22 cellular contexts compared by ENCODE assay signal in the genomic region with DNA sequence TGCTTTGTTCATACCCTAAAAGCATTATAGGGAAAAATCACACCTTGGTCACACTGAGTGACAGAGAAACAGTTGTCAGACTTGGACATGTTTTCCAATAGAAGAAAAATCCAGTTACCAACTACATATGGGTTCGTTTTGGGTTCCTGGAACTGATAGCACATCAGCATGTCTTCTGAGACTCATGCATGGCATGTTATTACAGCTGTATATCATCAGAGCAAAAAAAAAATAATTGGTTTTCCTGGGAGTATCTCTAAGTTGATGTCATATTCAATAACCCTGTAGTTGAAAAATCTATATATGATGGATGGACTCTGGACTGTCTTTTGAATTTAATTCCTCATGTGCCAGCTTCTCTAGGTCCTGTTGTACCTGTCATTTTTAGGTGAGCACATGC.
A peak's percentile ranks its signal among the peaks of the same experiment; 100 is the strongest.
DNase-seq lines count a peak whose midpoint lies in the region; ATAC-seq and TF ChIP-seq lines count a peak whose summit lies in the region.
"Had no signal": no experiment of that assay in that cellular context is flagged by ENCODE, and none has a peak within 500 bp of the region (broad histone marks: within the 10 kb centered on the region; RNA-seq: fewer than 3 reads in every experiment).

No MANE protein-coding gene starts in this region.

- peaks cover 16% of the 10 kb centered on the region for H3K4me1 ChIP-seq in adipocyte (ENCODE audit: control insufficient read depth, insufficient read depth, low read length)
- H3K4me1 ChIP-seq: A549 had no signal

- H3K27me3 ChIP-seq in adipocyte (replicated peaks; ENCODE audit: control insufficient read depth, insufficient read depth, low read length): no peaks in the 10 kb centered on the region
- H3K27me3 ChIP-seq: BLaER1 treated with 17β-estradiol and CSF1 and Interleukin-3, amounts not matched to agents 10 nM and 100 nM had no signal

- no peaks in the 10 kb centered on the region for H3K4me1 Mint-ChIP-seq in activated T-helper 17 cell treated with anti-CD3 and anti-CD28 coated beads, Interleukin-2, amount 50 U/mL, for 72 hours
- H3K4me1 Mint-ChIP-seq: CD4-positive, CD25-positive, alpha-beta regulatory T cell; CD8-positive, alpha-beta memory T cell had no signal

- DNase-seq in AG10803 (ENCODE audit: low read depth) (peak; percentile 37), adipocyte (ENCODE audit: low read depth) (peak; percentile 43), fibroblast of gingiva (ENCODE audit: low read depth) (peak; percentile 67), foreskin fibroblast (peak; percentile 55 to 83)
- no peak for DNase-seq in activated T-cell treated with anti-CD3 and anti-CD28 coated beads, Interleukin-2, amount 50 U/mL, for 1 hour
- no peak for DNase-seq in activated naive CD4-positive, alpha-beta T cell (lab: John Stamatoyannopoulos, UW)
- DNase-seq: CD4-positive, CD25-positive, alpha-beta regulatory T cell; CD8-positive, alpha-beta memory T cell; COR-L47; DMS 273 treated with DMSO at 0.1 percent for 48 hours; DMS53; DND-41; GDM1; GOT3; H7; HFFc6 had no signal

- no peak overlapping the region for H3K9ac ChIP-seq in adipocyte (ENCODE audit: low read length)
- H3K9ac ChIP-seq: BLaER1 treated with 17β-estradiol and CSF1 and Interleukin-3, amounts not matched to agents 10 nM and 100 nM had no signal

- H3K27ac Mint-ChIP-seq in activated T-helper 17 cell treated with anti-CD3 and anti-CD28 coated beads, Interleukin-2, amount 50 U/mL, for 72 hours: no peak overlapping the region
- H3K27ac Mint-ChIP-seq: B cell; CD4-positive, CD25-positive, alpha-beta regulatory T cell; CD8-positive, alpha-beta memory T cell; HFFc6 had no signal

- TF ChIP-seq CTCF in AG10803 (conservative IDR thresholded peaks at IDR 0.05; ENCODE audit: low read length) (no peak), foreskin fibroblast (IDR thresholded peaks at IDR 0.05; ENCODE audit: low read depth, low read length) (no peak)

- H3K27me3 Mint-ChIP-seq in activated T-helper 17 cell treated with anti-CD3 and anti-CD28 coated beads, Interleukin-2, amount 50 U/mL, for 72 hours: peaks cover 2% of the 10 kb centered on the region

- no peak overlapping the region for H3K4me3 Mint-ChIP-seq in activated T-helper 17 cell treated with anti-CD3 and anti-CD28 coated beads, Interleukin-2, amount 50 U/mL, for 72 hours
- H3K4me3 Mint-ChIP-seq: B cell; CD4-positive, CD25-positive, alpha-beta regulatory T cell; CD8-positive, alpha-beta memory T cell; HFFc6 had no signal

- no peaks in the 10 kb centered on the region for H3K36me3 Mint-ChIP-seq in activated T-helper 17 cell treated with anti-CD3 and anti-CD28 coated beads, Interleukin-2, amount 50 U/mL, for 72 hours (ENCODE audit: low read depth)
- H3K36me3 Mint-ChIP-seq: CD4-positive, CD25-positive, alpha-beta regulatory T cell; CD8-positive, alpha-beta memory T cell had no signal

- H3K4me3 ChIP-seq in AG10803 (ENCODE audit: low read length) (no peak overlapping the region), adipocyte (ENCODE audit: low read length) (no peak overlapping the region), foreskin fibroblast (ENCODE audit: low read depth in 1 of 2, low read length in 2 of 2) (no peak overlapping the region)
- H3K4me3 ChIP-seq: A549; BLaER1 treated with 17β-estradiol and CSF1 and Interleukin-3, amounts not matched to agents 10 nM and 100 nM had no signal

- ATAC-seq in activated T-helper 17 cell treated with anti-CD3 and anti-CD28 coated beads, Interleukin-2, amount 50 U/mL, for 72 hours (replicated peaks): no peak
- ATAC-seq in GM18909 (IDR thresholded peaks at IDR 0.05; ENCODE audit: poor library complexity, unreplicated experiment): no peak
- ATAC-seq: A549, HCT116 had no signal

- H3K36me3 ChIP-seq in adipocyte (ENCODE audit: control insufficient read depth, insufficient read depth, low read length, severe bottlenecking): no peaks in the 10 kb centered on the region
- H3K36me3 ChIP-seq: BLaER1 treated with 17β-estradiol and CSF1 and Interleukin-3, amounts not matched to agents 10 nM and 100 nM had no signal

- no peaks in the 10 kb centered on the region for H3K9me3 Mint-ChIP-seq in activated T-helper 17 cell treated with anti-CD3 and anti-CD28 coated beads, Interleukin-2, amount 50 U/mL, for 72 hours
- H3K9me3 Mint-ChIP-seq: CD4-positive, CD25-positive, alpha-beta regulatory T cell; CD8-positive, alpha-beta memory T cell; HFFc6 had no signal

- H3K9me3 ChIP-seq in adipocyte (ENCODE audit: control insufficient read depth, low read length): no peaks in the 10 kb centered on the region
- H3K9me3 ChIP-seq: A549; BLaER1 treated with 17β-estradiol and CSF1 and Interleukin-3, amounts not matched to agents 10 nM and 100 nM had no signal

Comparison
In these comparisons a context has a peak if more than half of its experiments do, and no peak if none do; other contexts are left out.
1. DNase-seq: peak in AG10803 (single experiment), adipocyte (single experiment), fibroblast of gingiva (single experiment) and foreskin fibroblast (2 of 2); none in activated T-cell treated with anti-CD3 and anti-CD28 coated beads, Interleukin-2, amount 50 U/mL, for 1 hour (single experiment) and activated naive CD4-positive, alpha-beta T cell (0 of 4).